1 cellular context compared by ENCODE assay signal in the genomic region with DNA sequence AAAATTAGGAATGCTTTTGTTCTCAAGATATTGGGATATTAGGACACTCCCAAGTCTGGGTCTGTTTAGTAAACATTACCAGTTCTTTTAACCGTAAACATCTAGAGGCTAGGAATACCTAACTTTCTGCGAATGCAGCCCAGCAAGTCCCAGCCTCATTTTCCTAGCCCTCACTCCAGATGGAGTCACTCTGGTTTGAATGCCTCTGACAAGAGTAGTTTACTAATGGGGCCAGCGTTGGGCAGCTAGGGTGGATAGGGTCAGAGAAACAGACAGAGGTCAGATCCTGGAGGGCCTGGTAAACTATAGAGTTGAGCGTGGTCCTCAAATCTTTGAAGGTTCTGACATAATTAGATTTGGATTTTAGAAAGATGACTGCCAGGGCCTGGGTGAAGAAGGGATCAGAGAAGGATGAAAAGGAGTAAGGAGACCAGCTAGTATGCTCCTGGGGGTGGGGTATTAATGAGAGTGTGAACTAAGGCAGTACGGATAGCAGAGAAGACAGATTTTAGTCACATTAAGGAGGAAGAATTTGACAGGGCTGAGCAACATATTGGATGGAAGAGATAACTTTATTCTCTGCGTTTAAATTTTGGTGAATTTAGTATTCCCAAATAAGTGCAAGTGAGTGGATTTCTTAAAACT.
TF ChIP-seq lines count a peak whose summit lies in the region.

No MANE protein-coding gene starts in this region.

TF ChIP-seq in GM23338, 12 proteins besides CTCF, POLR2A, EP300 and RAD21:
- no peak for TF ChIP-seq EZH2 (IDR thresholded peaks at IDR 0.05; ENCODE audit: low read depth, unreplicated experiment)
- TF ChIP-seq CREB1 (CRISPR knock-in tag; IDR thresholded peaks at IDR 0.05; ENCODE audit: low read depth): no peak
- TF ChIP-seq, protein P1, sequence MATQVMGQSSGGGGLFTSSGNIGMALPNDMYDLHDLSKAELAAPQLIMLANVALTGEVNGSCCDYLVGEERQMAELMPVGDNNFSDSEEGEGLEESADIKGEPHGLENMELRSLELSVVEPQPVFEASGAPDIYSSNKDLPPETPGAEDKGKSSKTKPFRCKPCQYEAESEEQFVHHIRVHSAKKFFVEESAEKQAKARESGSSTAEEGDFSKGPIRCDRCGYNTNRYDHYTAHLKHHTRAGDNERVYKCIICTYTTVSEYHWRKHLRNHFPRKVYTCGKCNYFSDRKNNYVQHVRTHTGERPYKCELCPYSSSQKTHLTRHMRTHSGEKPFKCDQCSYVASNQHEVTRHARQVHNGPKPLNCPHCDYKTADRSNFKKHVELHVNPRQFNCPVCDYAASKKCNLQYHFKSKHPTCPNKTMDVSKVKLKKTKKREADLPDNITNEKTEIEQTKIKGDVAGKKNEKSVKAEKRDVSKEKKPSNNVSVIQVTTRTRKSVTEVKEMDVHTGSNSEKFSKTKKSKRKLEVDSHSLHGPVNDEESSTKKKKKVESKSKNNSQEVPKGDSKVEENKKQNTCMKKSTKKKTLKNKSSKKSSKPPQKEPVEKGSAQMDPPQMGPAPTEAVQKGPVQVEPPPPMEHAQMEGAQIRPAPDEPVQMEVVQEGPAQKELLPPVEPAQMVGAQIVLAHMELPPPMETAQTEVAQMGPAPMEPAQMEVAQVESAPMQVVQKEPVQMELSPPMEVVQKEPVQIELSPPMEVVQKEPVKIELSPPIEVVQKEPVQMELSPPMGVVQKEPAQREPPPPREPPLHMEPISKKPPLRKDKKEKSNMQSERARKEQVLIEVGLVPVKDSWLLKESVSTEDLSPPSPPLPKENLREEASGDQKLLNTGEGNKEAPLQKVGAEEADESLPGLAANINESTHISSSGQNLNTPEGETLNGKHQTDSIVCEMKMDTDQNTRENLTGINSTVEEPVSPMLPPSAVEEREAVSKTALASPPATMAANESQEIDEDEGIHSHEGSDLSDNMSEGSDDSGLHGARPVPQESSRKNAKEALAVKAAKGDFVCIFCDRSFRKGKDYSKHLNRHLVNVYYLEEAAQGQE (IDR thresholded peaks at IDR 0.05; ENCODE audit: unreplicated experiment): no peak
- TF ChIP-seq NANOG (IDR thresholded peaks at IDR 0.05; ENCODE audit: borderline replicate concordance): no peak
- TF ChIP-seq EZH2phosphoT487 (IDR thresholded peaks at IDR 0.05; ENCODE audit: unreplicated experiment): no peak
- TF ChIP-seq STAT1 (IDR thresholded peaks at IDR 0.05; ENCODE audit: unreplicated experiment): no peak
- TF ChIP-seq, protein P2, sequence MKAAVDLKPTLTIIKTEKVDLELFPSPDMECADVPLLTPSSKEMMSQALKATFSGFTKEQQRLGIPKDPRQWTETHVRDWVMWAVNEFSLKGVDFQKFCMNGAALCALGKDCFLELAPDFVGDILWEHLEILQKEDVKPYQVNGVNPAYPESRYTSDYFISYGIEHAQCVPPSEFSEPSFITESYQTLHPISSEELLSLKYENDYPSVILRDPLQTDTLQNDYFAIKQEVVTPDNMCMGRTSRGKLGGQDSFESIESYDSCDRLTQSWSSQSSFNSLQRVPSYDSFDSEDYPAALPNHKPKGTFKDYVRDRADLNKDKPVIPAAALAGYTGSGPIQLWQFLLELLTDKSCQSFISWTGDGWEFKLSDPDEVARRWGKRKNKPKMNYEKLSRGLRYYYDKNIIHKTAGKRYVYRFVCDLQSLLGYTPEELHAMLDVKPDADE (IDR thresholded peaks at IDR 0.05): no peak
- TF ChIP-seq ZNF114 (CRISPR knock-in tag; IDR thresholded peaks at IDR 0.05): no peak
- no peak for TF ChIP-seq POLR2AphosphoS5 (IDR thresholded peaks at IDR 0.05; ENCODE audit: low read depth)
- TF ChIP-seq ZNF331 (CRISPR knock-in tag; IDR thresholded peaks at IDR 0.05; ENCODE audit: low read depth): no peak
- TF ChIP-seq JUNB (IDR thresholded peaks at IDR 0.05; ENCODE audit: unreplicated experiment): no peak
- TF ChIP-seq, protein P3, sequence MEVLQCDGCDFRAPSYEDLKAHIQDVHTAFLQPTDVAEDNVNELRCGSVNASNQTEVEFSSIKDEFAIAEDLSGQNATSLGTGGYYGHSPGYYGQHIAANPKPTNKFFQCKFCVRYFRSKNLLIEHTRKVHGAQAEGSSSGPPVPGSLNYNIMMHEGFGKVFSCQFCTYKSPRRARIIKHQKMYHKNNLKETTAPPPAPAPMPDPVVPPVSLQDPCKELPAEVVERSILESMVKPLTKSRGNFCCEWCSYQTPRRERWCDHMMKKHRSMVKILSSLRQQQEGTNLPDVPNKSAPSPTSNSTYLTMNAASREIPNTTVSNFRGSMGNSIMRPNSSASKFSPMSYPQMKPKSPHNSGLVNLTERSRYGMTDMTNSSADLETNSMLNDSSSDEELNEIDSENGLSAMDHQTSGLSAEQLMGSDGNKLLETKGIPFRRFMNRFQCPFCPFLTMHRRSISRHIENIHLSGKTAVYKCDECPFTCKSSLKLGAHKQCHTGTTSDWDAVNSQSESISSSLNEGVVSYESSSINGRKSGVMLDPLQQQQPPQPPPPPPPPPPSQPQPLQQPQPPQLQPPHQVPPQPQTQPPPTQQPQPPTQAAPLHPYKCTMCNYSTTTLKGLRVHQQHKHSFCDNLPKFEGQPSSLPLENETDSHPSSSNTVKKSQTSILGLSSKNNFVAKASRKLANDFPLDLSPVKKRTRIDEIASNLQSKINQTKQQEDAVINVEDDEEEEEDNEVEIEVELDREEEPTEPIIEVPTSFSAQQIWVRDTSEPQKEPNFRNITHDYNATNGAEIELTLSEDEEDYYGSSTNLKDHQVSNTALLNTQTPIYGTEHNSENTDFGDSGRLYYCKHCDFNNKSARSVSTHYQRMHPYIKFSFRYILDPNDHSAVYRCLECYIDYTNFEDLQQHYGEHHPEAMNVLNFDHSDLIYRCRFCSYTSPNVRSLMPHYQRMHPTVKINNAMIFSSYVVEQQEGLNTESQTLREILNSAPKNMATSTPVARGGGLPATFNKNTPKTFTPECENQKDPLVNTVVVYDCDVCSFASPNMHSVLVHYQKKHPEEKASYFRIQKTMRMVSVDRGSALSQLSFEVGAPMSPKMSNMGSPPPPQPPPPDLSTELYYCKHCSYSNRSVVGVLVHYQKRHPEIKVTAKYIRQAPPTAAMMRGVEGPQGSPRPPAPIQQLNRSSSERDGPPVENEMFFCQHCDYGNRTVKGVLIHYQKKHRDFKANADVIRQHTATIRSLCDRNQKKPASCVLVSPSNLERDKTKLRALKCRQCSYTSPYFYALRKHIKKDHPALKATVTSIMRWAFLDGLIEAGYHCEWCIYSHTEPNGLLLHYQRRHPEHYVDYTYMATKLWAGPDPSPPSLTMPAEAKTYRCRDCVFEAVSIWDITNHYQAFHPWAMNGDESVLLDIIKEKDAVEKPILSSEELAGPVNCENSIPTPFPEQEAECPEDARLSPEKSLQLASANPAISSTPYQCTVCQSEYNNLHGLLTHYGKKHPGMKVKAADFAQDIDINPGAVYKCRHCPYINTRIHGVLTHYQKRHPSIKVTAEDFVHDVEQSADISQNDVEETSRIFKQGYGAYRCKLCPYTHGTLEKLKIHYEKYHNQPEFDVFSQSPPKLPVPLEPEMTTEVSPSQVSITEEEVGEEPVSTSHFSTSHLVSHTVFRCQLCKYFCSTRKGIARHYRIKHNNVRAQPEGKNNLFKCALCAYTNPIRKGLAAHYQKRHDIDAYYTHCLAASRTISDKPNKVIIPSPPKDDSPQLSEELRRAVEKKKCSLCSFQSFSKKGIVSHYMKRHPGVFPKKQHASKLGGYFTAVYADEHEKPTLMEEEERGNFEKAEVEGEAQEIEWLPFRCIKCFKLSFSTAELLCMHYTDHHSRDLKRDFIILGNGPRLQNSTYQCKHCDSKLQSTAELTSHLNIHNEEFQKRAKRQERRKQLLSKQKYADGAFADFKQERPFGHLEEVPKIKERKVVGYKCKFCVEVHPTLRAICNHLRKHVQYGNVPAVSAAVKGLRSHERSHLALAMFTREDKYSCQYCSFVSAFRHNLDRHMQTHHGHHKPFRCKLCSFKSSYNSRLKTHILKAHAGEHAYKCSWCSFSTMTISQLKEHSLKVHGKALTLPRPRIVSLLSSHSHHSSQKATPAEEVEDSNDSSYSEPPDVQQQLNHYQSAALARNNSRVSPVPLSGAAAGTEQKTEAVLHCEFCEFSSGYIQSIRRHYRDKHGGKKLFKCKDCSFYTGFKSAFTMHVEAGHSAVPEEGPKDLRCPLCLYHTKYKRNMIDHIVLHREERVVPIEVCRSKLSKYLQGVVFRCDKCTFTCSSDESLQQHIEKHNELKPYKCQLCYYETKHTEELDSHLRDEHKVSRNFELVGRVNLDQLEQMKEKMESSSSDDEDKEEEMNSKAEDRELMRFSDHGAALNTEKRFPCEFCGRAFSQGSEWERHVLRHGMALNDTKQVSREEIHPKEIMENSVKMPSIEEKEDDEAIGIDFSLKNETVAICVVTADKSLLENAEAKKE (CRISPR knock-in tag; IDR thresholded peaks at IDR 0.05): no peak
